Comparison of ENCODE assay signal across 10 cellular contexts in genomic region chr2:42835577-42836371, GRCh38. TPM values are rescaled to one million over a fixed set of nuclear protein-coding genes. Genes with fewer than 3 reads are reported as not detected.
A peak's percentile ranks its signal among the peaks of the same experiment; 100 is the strongest.
DNase-seq lines count a peak whose midpoint lies in the region; ATAC-seq and TF ChIP-seq lines count a peak whose summit lies in the region.
"Had no signal": no experiment of that assay in that cellular context is flagged by ENCODE, and none has a peak within 500 bp of the region (broad histone marks: within the 10 kb centered on the region; RNA-seq: fewer than 3 reads in every experiment).

No MANE protein-coding gene starts in this region.

- no peaks in the 10 kb centered on the region for H3K9me3 ChIP-seq in testis

- TF ChIP-seq CTCF in testis (IDR thresholded peaks at IDR 0.05) (no peak), GM10266 (IDR thresholded peaks at IDR 0.05; ENCODE audit: control insufficient read depth, insufficient read depth, low read depth, missing control alignments) (no peak)

- no peak for TF ChIP-seq POLR2A in testis (IDR thresholded peaks at IDR 0.05)

- DNase-seq in HK-2 (ENCODE audit: unreplicated experiment) (peak; percentile 56), amniotic stem cell (lab: John Stamatoyannopoulos, UW) (peak; percentile 56), hepatic stellate cell (ENCODE audit: low spot score) (peak; percentile 78), testis (peak; percentile 19), NK-92 (lab: John Stamatoyannopoulos, UW; ENCODE audit: unreplicated experiment) (no peak), GM10266 (ENCODE audit: extremely low spot score) (no peak)
- DNase-seq: NCI-H2171 had no signal

- H3K27me3 ChIP-seq in testis, result no peaks in the 10 kb centered on the region

- H3K4me1 ChIP-seq in testis, result peaks cover 1% of the 10 kb centered on the region

- WGBS in testis, 2 donors, result 81 to 85% methylated on average over 5 of the region's 5 CpGs

- ATAC-seq in GM21390 (IDR thresholded peaks at IDR 0.05; ENCODE audit: unreplicated experiment) (no peak), GM19455 (IDR thresholded peaks at IDR 0.05; ENCODE audit: unreplicated experiment) (no peak)
- ATAC-seq: naive thymus-derived CD8-positive, alpha-beta T cell had no signal

- H3K36me3 ChIP-seq in testis (ENCODE audit: low read depth, missing control alignments), result no peaks in the 10 kb centered on the region

- peak overlapping the region in 1 of 2 donors; percentile 14 for H3K27ac ChIP-seq in testis

- no peak overlapping the region for H3K4me3 ChIP-seq in testis

- intact Hi-C loops in testis (cut with DNase I; ENCODE audit: low total_unique reads), result no loop called here

RNA-seq across cellular contexts. Expression of gene HAAO, which starts 43.4 kb away (rescaled TPM):
- total RNA-seq in testis, result 1 to 10 TPM; 3.2 to 5.3 TPM
- 6.0 TPM for polyA plus RNA-seq in testis (ENCODE audit: insufficient read depth, low read depth, low replicate concordance)

Comparison
In these comparisons a context has a peak if more than half of its experiments do, and no peak if none do; other contexts are left out.
1. DNase-seq: peak in HK-2 (single experiment), amniotic stem cell (single experiment), hepatic stellate cell (single experiment) and testis (single experiment); none in NK-92 (single experiment) and GM10266 (single experiment).